1 cellular context compared by ENCODE assay signal in genomic region chr19:9584073-9584833, GRCh38.
TF ChIP-seq lines count a peak whose summit lies in the region.

TSS of gene ZNF121 (minus strand) at chr19:9584504. CDS start at chr19:9568097, 16,407 bp downstream.

TF ChIP-seq in K562, 482 proteins besides CTCF, POLR2A, EP300 and RAD21 (continued from another document and continues in another):
- TF ChIP-seq MGA (IDR thresholded peaks at IDR 0.05) (peak; percentile 57), HDAC6 (IDR thresholded peaks at IDR 0.05; ENCODE audit: low read depth, low read length) (no peak), ZNF717 (CRISPR knock-in tag; IDR thresholded peaks at IDR 0.05) (no peak), HES1 (IDR thresholded peaks at IDR 0.05; ENCODE audit: low read depth) (no peak), ZBTB9 (CRISPR knock-in tag; IDR thresholded peaks at IDR 0.05) (0 out of 2 replicates have a peak, but pooled peaks have one; percentile 61), ZNF584 (CRISPR knock-in tag; IDR thresholded peaks at IDR 0.05; ENCODE audit: low read depth) (no peak), MTA2 (IDR thresholded peaks at IDR 0.05; ENCODE audit: low read depth) (no peak), HINFP (tag; conservative IDR thresholded peaks at IDR 0.05; ENCODE audit: low read depth) (no peak), SRSF9 (IDR thresholded peaks at IDR 0.05; ENCODE audit: borderline replicate concordance, low read depth, low read length) (no peak), HNRNPUL1 (IDR thresholded peaks at IDR 0.05; ENCODE audit: low read length) (no peak), STAG1 (CRISPR knock-in tag; IDR thresholded peaks at IDR 0.05; ENCODE audit: borderline replicate concordance) (no peak), FOXM1 (IDR thresholded peaks at IDR 0.05; ENCODE audit: low read depth) (0 out of 2 replicates have a peak, but pooled peaks have one; percentile 18), FOXM1 (CRISPR knock-in tag; IDR thresholded peaks at IDR 0.05; ENCODE audit: low read depth) (no peak), THAP12 (CRISPR knock-in tag; IDR thresholded peaks at IDR 0.05) (no peak), GTF2B (IDR thresholded peaks at IDR 0.05; ENCODE audit: extremely low read depth, insufficient read length) (no peak), MTA1 (IDR thresholded peaks at IDR 0.05; ENCODE audit: borderline replicate concordance) (peak; percentile 78), ZZZ3 (IDR thresholded peaks at IDR 0.05) (no peak), HNRNPK (IDR thresholded peaks at IDR 0.05; ENCODE audit: low read depth, low read length, poor library complexity, severe bottlenecking) (no peak), ASH1L (IDR thresholded peaks at IDR 0.05; ENCODE audit: borderline replicate concordance, low read depth, partially characterized antibody) (no peak), XRCC5 (IDR thresholded peaks at IDR 0.05; ENCODE audit: low read depth, low read length) (no peak; the same call in 1 of the 2 replicates), CBX1 (IDR thresholded peaks at IDR 0.05; ENCODE audit: low read depth) (0 out of 2 replicates have a peak, but pooled peaks have one; percentile 59), ELF2 (CRISPR knock-in tag; IDR thresholded peaks at IDR 0.05) (no peak; the same call in 1 of the 2 replicates), PRMT5 (CRISPR knock-in tag; IDR thresholded peaks at IDR 0.05) (no peak), ZNF740 (CRISPR knock-in tag; IDR thresholded peaks at IDR 0.05) (no peak), ZNF740 (tag; IDR thresholded peaks at IDR 0.05) (no peak), RFX5 (IDR thresholded peaks at IDR 0.05; ENCODE audit: low read depth, low read length) (no peak), IRF1 (CRISPR knock-in tag; IDR thresholded peaks at IDR 0.05; ENCODE audit: borderline replicate concordance) (no peak), FOSL1 (tag; conservative IDR thresholded peaks at IDR 0.05) (peak; percentile 57; the same call in 1 of the 2 replicates), ZBTB34 (CRISPR knock-in tag; IDR thresholded peaks at IDR 0.05) (no peak), PRPF4 (IDR thresholded peaks at IDR 0.05; ENCODE audit: insufficient read depth, low read depth, low read length, poor library complexity, severe bottlenecking) (peak; percentile 37), PTRF (tag; IDR thresholded peaks at IDR 0.05) (no peak), ZC3H8 (IDR thresholded peaks at IDR 0.05) (no peak), MIER1 (IDR thresholded peaks at IDR 0.05; ENCODE audit: low read depth) (no peak), PCBP1 (IDR thresholded peaks at IDR 0.05; ENCODE audit: low read depth, low read length, poor library complexity, severe bottlenecking) (peak; percentile 35), ZNF655 (CRISPR knock-in tag; IDR thresholded peaks at IDR 0.05) (no peak), SETDB1 (IDR thresholded peaks at IDR 0.05; ENCODE audit: low read length) (no peak), GATAD2A (IDR thresholded peaks at IDR 0.05) (no peak)
